In genomic region chr12:92915365-92915764, GRCh38 we compare ENCODE assay signal across 7 cellular contexts.
"Had no signal": no experiment of that assay in that cellular context is flagged by ENCODE, and none has a peak within 500 bp of the region (broad histone marks: within the 10 kb centered on the region; RNA-seq: fewer than 3 reads in every experiment).

No MANE protein-coding gene starts in this region.

- H3K27ac Mint-ChIP-seq: GM23338, H9, HFFc6, IgD-negative memory B cell had no signal

- H3K9me3 Mint-ChIP-seq: GM23338, H9, HFFc6 had no signal

- H3K4me3 ChIP-seq: GM23338 had no signal

- H3K27me3 Mint-ChIP-seq: IgD-negative memory B cell had no signal

- ATAC-seq: GM23338, HepG2 had no signal

- H3K4me3 Mint-ChIP-seq: GM23338, H9, HFFc6, IgD-negative memory B cell had no signal

- DNase-seq: H9, HCEC 1CT, HFFc6 had no signal

- H3K27ac ChIP-seq: HL-60 had no signal
